3 cellular contexts compared by ENCODE assay signal in genomic region chrX:111346150-111346549, GRCh38.
DNase-seq lines count a peak whose midpoint lies in the region; ATAC-seq, FAIRE-seq and TF ChIP-seq lines count a peak whose summit lies in the region.
"Not testable (repeated sequence)": the region's sequence is repeated elsewhere in the genome, so short reads cannot be mapped to it uniquely, and the experiment has no call there.

No MANE protein-coding gene starts in this region.

- H3K79me2 ChIP-seq in astrocyte (ENCODE audit: insufficient read depth, low read length), result not testable (repeated sequence)

- H3K4me3 ChIP-seq in astrocyte (ENCODE audit: insufficient read depth, low read depth, low read length), result not testable (repeated sequence)

- not testable (repeated sequence) for H3K36me3 Mint-ChIP-seq in astrocyte (ENCODE audit: low read depth, unreplicated experiment)

- FAIRE-seq in GM19239 (lab: Jason Lieb, UNC) (peak; percentile 37), astrocyte (lab: Jason Lieb, UNC) (peak; percentile 78)

- H2AFZ ChIP-seq in astrocyte (ENCODE audit: low read depth, low read length), result not testable (repeated sequence)

- not testable (repeated sequence) for ATAC-seq in SK-N-SH treated with all-trans-retinoic acid at 6 μM for 48 hours

- not testable (repeated sequence) for H3K9me3 ChIP-seq in astrocyte (ENCODE audit: insufficient read depth, low read depth, low read length)

- not testable (repeated sequence) for H3K9me3 Mint-ChIP-seq in astrocyte (ENCODE audit: unreplicated experiment)

- H3K27me3 ChIP-seq in astrocyte (ENCODE audit: insufficient read depth, low read length), result not testable (repeated sequence)

- H3K4me1 ChIP-seq in astrocyte (ENCODE audit: insufficient read depth, low read length), result not testable (repeated sequence)

- H3K9ac ChIP-seq in astrocyte (ENCODE audit: low read length), result not testable (repeated sequence)

- H4K20me1 ChIP-seq in astrocyte (ENCODE audit: insufficient read depth, low read length), result not testable (repeated sequence)

- not testable (repeated sequence) for H3K4me1 Mint-ChIP-seq in astrocyte (ENCODE audit: low read depth, unreplicated experiment)

- DNase-seq in GM19239 (ENCODE audit: insufficient read length, low spot score); astrocyte (ENCODE audit: low read depth): not testable (repeated sequence)

- H3K27ac Mint-ChIP-seq in astrocyte (ENCODE audit: unreplicated experiment), result not testable (repeated sequence)

- TF ChIP-seq CTCF in astrocyte (IDR thresholded peaks at IDR 0.05; ENCODE audit: insufficient read depth, low read depth, low read length), result not testable (repeated sequence)

- not testable (repeated sequence) for H3K27ac ChIP-seq in astrocyte (ENCODE audit: low read depth, low read length)

- not testable (repeated sequence) for H3K36me3 ChIP-seq in astrocyte (ENCODE audit: insufficient read depth, low read length)

- not testable (repeated sequence) for H3K4me3 Mint-ChIP-seq in astrocyte (ENCODE audit: unreplicated experiment)

- not testable (repeated sequence) for H3K27me3 Mint-ChIP-seq in astrocyte (ENCODE audit: low read depth, unreplicated experiment)

- H3K4me2 ChIP-seq in astrocyte (ENCODE audit: low read length), result not testable (repeated sequence)

TF ChIP-seq in SK-N-SH treated with all-trans-retinoic acid at 6 μM for 48 hours, 23 proteins besides CTCF, POLR2A, EP300 and RAD21:
- TF ChIP-seq ZNF8 (CRISPR knock-in tag; IDR thresholded peaks at IDR 0.05), result peak; percentile 93
